8 cellular contexts compared by ENCODE assay signal in genomic region chr12:82527165-82527780, GRCh38.
DNase-seq lines count a peak whose midpoint lies in the region; ATAC-seq, FAIRE-seq and TF ChIP-seq lines count a peak whose summit lies in the region.

No MANE protein-coding gene starts in this region.

- H3K4me3 ChIP-seq in astrocyte (ENCODE audit: insufficient read depth, low read depth, low read length) = no peak overlapping the region

- H3K9ac ChIP-seq in astrocyte (ENCODE audit: low read length) = no peak overlapping the region

- no peaks in the 10 kb centered on the region for H3K27me3 ChIP-seq in astrocyte (ENCODE audit: insufficient read depth, low read length)

- no peak overlapping the region for H3K27ac Mint-ChIP-seq in astrocyte (ENCODE audit: unreplicated experiment)
- no peak overlapping the region for H3K27ac Mint-ChIP-seq in stimulated activated memory B cell treated with anti-CD40 and anti-IgM and Interleukin-4, amounts not matched to agents 10 μg/mL and 1 μg/mL and 100 μg/mL, for 72 hours

- DNase-seq in DMS 273 treated with DMSO at 0.1 percent for 48 hours (lab: John Stamatoyannopoulos, UW) = peak; percentile 3
- DNase-seq in NCI-H510A (lab: John Stamatoyannopoulos, UW) = peak; percentile 23
- DNase-seq in astrocyte (ENCODE audit: low read depth) = peak; percentile 41
- peak; percentile 90 for DNase-seq in inferior parietal cortex (ENCODE audit: extremely low spot score)
- DNase-seq in substantia nigra (lab: John Stamatoyannopoulos, UW) = peak in 33 of 49 donors; percentile 1 to 64 (median 22)

- no peaks in the 10 kb centered on the region for H3K9me3 Mint-ChIP-seq in astrocyte (ENCODE audit: unreplicated experiment)
- H3K9me3 Mint-ChIP-seq in stimulated activated memory B cell treated with anti-CD40 and anti-IgM and Interleukin-4, amounts not matched to agents 10 μg/mL and 1 μg/mL and 100 μg/mL, for 72 hours = no peaks in the 10 kb centered on the region

- no peak overlapping the region for H3K4me3 Mint-ChIP-seq in astrocyte (ENCODE audit: unreplicated experiment)
- H3K4me3 Mint-ChIP-seq in stimulated activated memory B cell treated with anti-CD40 and anti-IgM and Interleukin-4, amounts not matched to agents 10 μg/mL and 1 μg/mL and 100 μg/mL, for 72 hours = no peak overlapping the region

- peak; percentile 78 for ATAC-seq in GM19035 (IDR thresholded peaks at IDR 0.05; ENCODE audit: unreplicated experiment)
- peak; percentile 68 for ATAC-seq in HG03354 (IDR thresholded peaks at IDR 0.05; ENCODE audit: poor library complexity, severe bottlenecking, unreplicated experiment)
- no peak for ATAC-seq in stimulated activated memory B cell treated with anti-CD40 and anti-IgM and Interleukin-4, amounts not matched to agents 10 μg/mL and 1 μg/mL and 100 μg/mL, for 72 hours

- no peaks in the 10 kb centered on the region for H3K9me3 ChIP-seq in astrocyte (ENCODE audit: insufficient read depth, low read depth, low read length)

- TF ChIP-seq CTCF in astrocyte (IDR thresholded peaks at IDR 0.05; ENCODE audit: insufficient read depth, low read depth, low read length) = peak; percentile 97

- peaks cover 7% of the 10 kb centered on the region for H3K4me1 Mint-ChIP-seq in astrocyte (ENCODE audit: low read depth, unreplicated experiment)
- H3K4me1 Mint-ChIP-seq in stimulated activated memory B cell treated with anti-CD40 and anti-IgM and Interleukin-4, amounts not matched to agents 10 μg/mL and 1 μg/mL and 100 μg/mL, for 72 hours = no peaks in the 10 kb centered on the region

- no peaks in the 10 kb centered on the region for H4K20me1 ChIP-seq in astrocyte (ENCODE audit: insufficient read depth, low read length)

- no peaks in the 10 kb centered on the region for H3K4me1 ChIP-seq in astrocyte (ENCODE audit: insufficient read depth, low read length)

- H3K79me2 ChIP-seq in astrocyte (ENCODE audit: insufficient read depth, low read length) = no peaks in the 10 kb centered on the region

- H2AFZ ChIP-seq in astrocyte (ENCODE audit: low read depth, low read length) = no peak overlapping the region

- H3K27ac ChIP-seq in astrocyte (ENCODE audit: low read depth, low read length) (no peak overlapping the region), substantia nigra (ENCODE audit: low read depth, low read length, poor library complexity, severe bottlenecking) (no peak overlapping the region)

- FAIRE-seq in astrocyte (lab: Jason Lieb, UNC) = no peak

- no peaks in the 10 kb centered on the region for H3K36me3 Mint-ChIP-seq in astrocyte (ENCODE audit: low read depth, unreplicated experiment)
- H3K36me3 Mint-ChIP-seq in stimulated activated memory B cell treated with anti-CD40 and anti-IgM and Interleukin-4, amounts not matched to agents 10 μg/mL and 1 μg/mL and 100 μg/mL, for 72 hours = no peaks in the 10 kb centered on the region

- H3K4me2 ChIP-seq in astrocyte (ENCODE audit: low read length) = no peak overlapping the region

- H3K27me3 Mint-ChIP-seq in astrocyte (ENCODE audit: low read depth, unreplicated experiment) = no peaks in the 10 kb centered on the region
- H3K27me3 Mint-ChIP-seq in stimulated activated memory B cell treated with anti-CD40 and anti-IgM and Interleukin-4, amounts not matched to agents 10 μg/mL and 1 μg/mL and 100 μg/mL, for 72 hours = no peaks in the 10 kb centered on the region

- no peaks in the 10 kb centered on the region for H3K36me3 ChIP-seq in astrocyte (ENCODE audit: insufficient read depth, low read length)

Comparison
In these comparisons a context has a peak if more than half of its experiments do, and no peak if none do; other contexts are left out.
1. DNase-seq: peak in every context shown above with its lines; median percentile 90 in inferior parietal cortex; 41 in astrocyte; 23 in NCI-H510A; 22 in substantia nigra; 3 in DMS 273 treated with DMSO at 0.1 percent for 48 hours.